ENCODE assay signal across 10 cellular contexts in the genomic region with DNA sequence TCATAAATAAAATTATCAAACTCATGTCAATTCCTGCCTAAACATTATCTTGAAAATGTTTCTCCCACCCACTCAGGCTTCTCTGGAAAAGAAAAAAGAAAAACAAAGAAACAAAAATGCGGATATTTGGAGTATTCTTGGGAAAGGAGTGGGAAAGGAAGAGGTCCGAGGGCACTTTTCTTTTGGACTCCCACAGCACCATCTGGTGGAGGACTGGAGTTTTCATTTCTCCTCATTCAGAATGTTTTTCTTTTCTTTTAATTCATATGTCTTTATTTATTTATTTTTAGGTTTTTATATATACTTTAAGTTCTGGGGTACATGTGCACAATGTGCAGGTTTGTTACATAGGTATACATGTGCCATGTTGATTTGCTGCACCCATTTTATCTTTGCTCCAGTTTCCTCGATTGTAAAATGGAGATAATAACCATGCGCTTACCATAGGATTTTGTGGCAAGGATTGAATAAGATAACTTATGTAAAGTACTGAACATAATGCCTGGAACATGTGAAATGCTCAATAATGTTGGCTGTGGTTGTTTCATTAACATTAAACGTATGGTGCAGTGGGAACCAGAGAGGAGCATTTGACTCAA. TPM values are rescaled to one million over a fixed set of nuclear protein-coding genes. Genes with fewer than 3 reads are reported as not detected.
DNase-seq lines count a peak whose midpoint lies in the region; ATAC-seq, FAIRE-seq and TF ChIP-seq lines count a peak whose summit lies in the region.
"Had no signal": no experiment of that assay in that cellular context is flagged by ENCODE, and none has a peak within 500 bp of the region (broad histone marks: within the 10 kb centered on the region; RNA-seq: fewer than 3 reads in every experiment).

No MANE protein-coding gene starts in this region.

- H3K9me3 ChIP-seq in Caco-2: no peaks in the 10 kb centered on the region
- H3K9me3 ChIP-seq in mesenchymal stem cell (ENCODE audit: control insufficient read depth, low read length): no peaks in the 10 kb centered on the region
- H3K9me3 ChIP-seq in neuronal stem cell (replicated peaks in 1 of 2; ENCODE audit: control insufficient read depth in 2 of 2, insufficient read depth in 1 of 2, low read depth in 1 of 2, low read length in 2 of 2): no peaks in the 10 kb centered on the region
- H3K9me3 ChIP-seq: SJSA1 had no signal

- H3K4me1 Mint-ChIP-seq in Caco-2 (ENCODE audit: low read depth, unreplicated experiment): no peaks in the 10 kb centered on the region

- TF ChIP-seq CTCF in Caco-2 (IDR thresholded peaks at IDR 0.05; ENCODE audit: insufficient read depth in 1 of 2, low read depth in 1 of 2, low read length in 1 of 2, severe bottlenecking in 1 of 2, unreplicated experiment in 1 of 2): peak; percentile 22 to 32

- H3K27ac ChIP-seq in mesenchymal stem cell (ENCODE audit: low read length, poor library complexity, severe bottlenecking) (no peak overlapping the region), neuronal stem cell (replicated peaks; ENCODE audit: low read length) (no peak overlapping the region)
- H3K27ac ChIP-seq: SJSA1 had no signal

- H3K4ac ChIP-seq in mesenchymal stem cell (ENCODE audit: low read depth in 1 of 2, low read length in 2 of 2) (no peak overlapping the region), neuronal stem cell (ENCODE audit: low read length) (no peak overlapping the region)

- no peak overlapping the region for H3K27ac Mint-ChIP-seq in Caco-2 (ENCODE audit: unreplicated experiment)

- 98% methylated on average over 3 of the region's 5 CpGs for WGBS in mesenchymal stem cell
- WGBS in neuronal stem cell (ENCODE audit: extremely low coverage in 2 of 2, insufficient read length in 2 of 2, insufficient replicate concordance in 1 of 2), 2 donors: no CpG with 5 or more reads among the region's 5 CpGs

- H3K79me1 ChIP-seq in mesenchymal stem cell (replicated peaks; ENCODE audit: low read length, poor library complexity, severe bottlenecking) (no peaks in the 10 kb centered on the region), neuronal stem cell (ENCODE audit: low read depth, low read length) (no peaks in the 10 kb centered on the region)

- H3K18ac ChIP-seq in mesenchymal stem cell (ENCODE audit: low read depth in 1 of 2, low read length in 2 of 2) (no peak overlapping the region), neuronal stem cell (ENCODE audit: low read length) (no peak overlapping the region)

- H3K4me2 ChIP-seq in mesenchymal stem cell (ENCODE audit: low read length, poor library complexity, severe bottlenecking) (no peak overlapping the region), neuronal stem cell (ENCODE audit: insufficient read depth, low read length, poor library complexity, severe bottlenecking) (no peak overlapping the region)

- H3K4me1 ChIP-seq in Caco-2 (no peaks in the 10 kb centered on the region), mesenchymal stem cell (ENCODE audit: control insufficient read depth, insufficient read depth, low read depth, low read length) (no peaks in the 10 kb centered on the region), neuronal stem cell (ENCODE audit: control insufficient read depth in 2 of 2, insufficient read depth in 1 of 2, low read depth in 1 of 2, low read length in 2 of 2) (no peaks in the 10 kb centered on the region)
- H3K4me1 ChIP-seq: SJSA1 had no signal

- in situ Hi-C loops in T47D (cut with HindIII; ENCODE audit: low pct_unique_long_range_greater_than_20kb, low sequenced_read_pairs): no loop called here

- no TSS peak for BruUV-seq in Caco-2 (replicated peaks; lab: Mats Ljungman, UMichigan)

- POLR2A ChIA-PET in Caco-2 (lab: Charles Lee): interaction anchor here (0.6 kb wide), 1 partner anchor 1382 kb away, joined by 3 read pairs; no protein-coding TSS in a partner anchor

- H3K23ac ChIP-seq in mesenchymal stem cell (ENCODE audit: low read length in 2 of 2) (no peak overlapping the region), neuronal stem cell (ENCODE audit: low read depth, low read length, poor library complexity) (no peak overlapping the region)

- H4K91ac ChIP-seq in mesenchymal stem cell (ENCODE audit: low read length) (no peak overlapping the region), neuronal stem cell (ENCODE audit: low read depth, low read length, poor library complexity) (no peak overlapping the region)

- H3K27me3 Mint-ChIP-seq in Caco-2 (ENCODE audit: insufficient read depth, unreplicated experiment): no peaks in the 10 kb centered on the region

- H3K9me3 Mint-ChIP-seq in Caco-2 (ENCODE audit: unreplicated experiment): peaks cover under 1% of the 10 kb centered on the region

- no peak for TF ChIP-seq POLR2A in GM18505 (IDR thresholded peaks at IDR 0.05; ENCODE audit: borderline replicate concordance, extremely low read depth, insufficient read depth, insufficient read length)

- H3K9ac ChIP-seq in mesenchymal stem cell (ENCODE audit: low read length): no peak overlapping the region
- H3K9ac ChIP-seq in neuronal stem cell (ENCODE audit: low read depth, low read length, poor library complexity): no peak overlapping the region

- CTCF ChIA-PET in Caco-2 (lab: Charles Lee): interaction anchor here (1.3 kb wide), 1 partner anchor 147 kb away, joined by 7 read pairs; no protein-coding TSS in a partner anchor

- H3K36me3 ChIP-seq in Caco-2 (ENCODE audit: control insufficient read depth, insufficient read depth, low read length): no peaks in the 10 kb centered on the region
- peaks cover 0 to 4% of the 10 kb centered on the region in 2 experiments for H3K36me3 ChIP-seq in mesenchymal stem cell (ENCODE audit: control insufficient read depth in 1 of 2, insufficient read depth in 2 of 2, low read depth in 1 of 2, low read length in 2 of 2)
- H3K36me3 ChIP-seq in neuronal stem cell (replicated peaks in 1 of 2; ENCODE audit: control insufficient read depth in 2 of 2, insufficient read depth in 2 of 2, low read length in 2 of 2): no peaks in the 10 kb centered on the region
- H3K36me3 ChIP-seq: SJSA1 had no signal

- intact Hi-C loops in Caco-2 (cut with micrococcal nuclease; ENCODE audit: unreplicated experiment): loop anchor here (1.0 to 5.0 kb wide), 3 partner anchors 96 to 258 kb away; a partner anchor contains a TSS

- H2BK5ac ChIP-seq in mesenchymal stem cell (ENCODE audit: low read depth, low read length, poor library complexity, severe bottlenecking): no peak overlapping the region
- H2BK5ac ChIP-seq in neuronal stem cell (ENCODE audit: low read length): no peak overlapping the region

- H4K8ac ChIP-seq in mesenchymal stem cell (ENCODE audit: low read length) (no peak overlapping the region), neuronal stem cell (ENCODE audit: low read depth, low read length) (no peak overlapping the region)

- H2BK15ac ChIP-seq in mesenchymal stem cell (ENCODE audit: low read depth, poor library complexity, severe bottlenecking): no peak overlapping the region
- no peak overlapping the region for H2BK15ac ChIP-seq in neuronal stem cell (ENCODE audit: low read length)

- H3K4me3 Mint-ChIP-seq in Caco-2 (ENCODE audit: unreplicated experiment): no peak overlapping the region

- H2AK5ac ChIP-seq in mesenchymal stem cell (ENCODE audit: low read length, severe bottlenecking) (no peak overlapping the region), neuronal stem cell (ENCODE audit: low read depth, low read length) (no peak overlapping the region)

- H2BK120ac ChIP-seq in mesenchymal stem cell (ENCODE audit: low read depth, low read length) (no peak overlapping the region), neuronal stem cell (ENCODE audit: low read depth, low read length) (no peak overlapping the region)

- no peak for FAIRE-seq in HTR-8/SVneo (lab: Jason Lieb, UNC)
- FAIRE-seq: colon had no signal

- no peak overlapping the region for H3K4me3 ChIP-seq in Caco-2 (ENCODE audit: low read depth, low read length)
- no peak overlapping the region for H3K4me3 ChIP-seq in mesenchymal stem cell (ENCODE audit: insufficient read depth in 1 of 2, low read depth in 1 of 2, low read length in 2 of 2)
- no peak overlapping the region for H3K4me3 ChIP-seq in neuronal stem cell (ENCODE audit: low read length in 2 of 2)
- H3K4me3 ChIP-seq: SJSA1 had no signal

- H3K14ac ChIP-seq in mesenchymal stem cell (ENCODE audit: low read length in 2 of 2): no peak overlapping the region
- no peak overlapping the region for H3K14ac ChIP-seq in neuronal stem cell (ENCODE audit: low read length)

- no peaks in the 10 kb centered on the region for H3K36me3 Mint-ChIP-seq in Caco-2 (ENCODE audit: insufficient read depth, unreplicated experiment)

- H3K27me3 ChIP-seq in Caco-2 (replicated peaks; ENCODE audit: control insufficient read depth, insufficient read depth, low read length) (no peaks in the 10 kb centered on the region), mesenchymal stem cell (ENCODE audit: control insufficient read depth in 1 of 2, insufficient read depth in 1 of 2, low read length in 2 of 2) (peaks cover 0 to 14% of the 10 kb centered on the region in 2 experiments), neuronal stem cell (ENCODE audit: control insufficient read depth in 3 of 3, insufficient read depth in 3 of 3, low read depth in 1 of 3, low read length in 3 of 3) (no peaks in the 10 kb centered on the region)
- H3K27me3 ChIP-seq: SJSA1 had no signal

- no peak overlapping the region for H2AFZ ChIP-seq in mesenchymal stem cell (ENCODE audit: low read depth, low read length)
- no peak overlapping the region for H2AFZ ChIP-seq in neuronal stem cell (ENCODE audit: low read length)

- DNase-seq in Caco-2: peak in 1 of 2 experiments; percentile 30
- peak; percentile 2 for DNase-seq in HTR-8/SVneo (ENCODE audit: insufficient read length, low spot score)
- peak; percentile 9 to 27 for DNase-seq in T47D (ENCODE audit: low read depth in 1 of 2, low spot score in 1 of 2)
- DNase-seq in mesenchymal stem cell: peak; percentile 37
- no peak for DNase-seq in NCI-H524 treated with DMSO at 0.1 percent for 48 hours (lab: John Stamatoyannopoulos, UW)
- DNase-seq in neuronal stem cell (ENCODE audit: low spot score): no peak
- no peak for DNase-seq in activated CD8-positive, alpha-beta memory T cell treated with anti-CD3 and anti-CD28 coated beads, Interleukin-2, amount 50 U/mL, for 4 hours

- H2BK12ac ChIP-seq in mesenchymal stem cell (ENCODE audit: low read length in 2 of 2) (no peak overlapping the region), neuronal stem cell (ENCODE audit: low read length) (no peak overlapping the region)

- no peak for ATAC-seq in GM18505 (IDR thresholded peaks at IDR 0.05; ENCODE audit: unreplicated experiment)

RNA-seq across cellular contexts. Expression of a gene that starts 8.0 kb away (rescaled TPM):
- 0.20 TPM in 1 of 2 replicates, not detected in the other for total RNA-seq in Caco-2 (2022)
- 0.40 TPM for polyA plus RNA-seq in mesenchymal stem cell (2013, experiment 1 of 2)
- 0.27 TPM for polyA plus RNA-seq in mesenchymal stem cell (2013, experiment 2 of 2)
- 8.2 TPM for polyA plus RNA-seq in neuronal stem cell (2013, experiment 1 of 2)
- polyA plus RNA-seq in neuronal stem cell (2013, experiment 2 of 2): 8.4 TPM
- total RNA-seq: SJSA1 had no signal

Comparison
In these comparisons a context has a peak if more than half of its experiments do, and no peak if none do; other contexts are left out.
1. DNase-seq: peak in HTR-8/SVneo (single experiment), T47D (2 of 2) and mesenchymal stem cell (single experiment); none in NCI-H524 treated with DMSO at 0.1 percent for 48 hours (single experiment), neuronal stem cell (single experiment) and activated CD8-positive, alpha-beta memory T cell treated with anti-CD3 and anti-CD28 coated beads, Interleukin-2, amount 50 U/mL, for 4 hours (single experiment).